17 cellular contexts compared by ENCODE assay signal in genomic region chr18:23460285-23461273, GRCh38. TPM values are rescaled to one million over a fixed set of nuclear protein-coding genes. Genes with fewer than 3 reads are reported as not detected.
A peak's percentile ranks its signal among the peaks of the same experiment; 100 is the strongest.
DNase-seq lines count a peak whose midpoint lies in the region; ATAC-seq and TF ChIP-seq lines count a peak whose summit lies in the region.
"Had no signal": no experiment of that assay in that cellular context is flagged by ENCODE, and none has a peak within 500 bp of the region (broad histone marks: within the 10 kb centered on the region; RNA-seq: fewer than 3 reads in every experiment).

No MANE protein-coding gene starts in this region.

- H3K9me3 Mint-ChIP-seq in Caco-2 (ENCODE audit: unreplicated experiment) (no peaks in the 10 kb centered on the region), chondrocyte (ENCODE audit: low read depth) (no peaks in the 10 kb centered on the region), glutamatergic neuron (ENCODE audit: unreplicated experiment) (peaks cover 2% of the 10 kb centered on the region)
- H3K9me3 Mint-ChIP-seq: neural progenitor cell had no signal

- no TSS peak for BruUV-seq in Caco-2 (replicated peaks; lab: Mats Ljungman, UMichigan)

- TF ChIP-seq CTCF in 22Rv1 (IDR thresholded peaks at IDR 0.05) (no peak), Caco-2 (IDR thresholded peaks at IDR 0.05; ENCODE audit: insufficient read depth in 1 of 2, low read depth in 1 of 2, low read length in 1 of 2, severe bottlenecking in 1 of 2, unreplicated experiment in 1 of 2) (no peak), chondrocyte (IDR thresholded peaks at IDR 0.05) (no peak), right lobe of liver (IDR thresholded peaks at IDR 0.05) (no peak), glutamatergic neuron (IDR thresholded peaks at IDR 0.05; ENCODE audit: partially characterized antibody, unreplicated experiment) (no peak)

- ATAC-seq in right lobe of liver = peak; percentile 85 to 92 (median 86)
- ATAC-seq: lower lobe of right lung had no signal

- POLR2A ChIA-PET in Caco-2 (lab: Charles Lee) = no interaction called here

- CTCF ChIA-PET in Caco-2 (lab: Charles Lee) = interaction anchor here (0.6 kb wide), 1 partner anchor 35 kb away, joined by 3 read pairs; no protein-coding TSS in a partner anchor

- H3K27ac Mint-ChIP-seq in Caco-2 (ENCODE audit: unreplicated experiment) = peak overlapping the region; percentile 71
- H3K27ac Mint-ChIP-seq in chondrocyte (ENCODE audit: unreplicated experiment) = peak overlapping the region; percentile 36
- no peak overlapping the region for H3K27ac Mint-ChIP-seq in glutamatergic neuron (ENCODE audit: unreplicated experiment)
- H3K27ac Mint-ChIP-seq: neural progenitor cell had no signal

- DNase-seq in Caco-2 = peak; percentile 16 to 34
- no peak for DNase-seq in chondrocyte (ENCODE audit: low spot score)
- peak in 1 of 3 donors; percentile 71 for DNase-seq in right lobe of liver
- DNase-seq in NCI-H510A treated with DMSO at 0.1 percent for 48 hours (lab: John Stamatoyannopoulos, UW) = no peak
- no peak for DNase-seq in SKM-1 treated with dmso at 0.1 percent for 144 hours (lab: John Stamatoyannopoulos, UW; ENCODE audit: unreplicated experiment)
- no peak for DNase-seq in glutamatergic neuron
- DNase-seq in DMS153 treated with DMSO at 0.1 percent for 48 hours (lab: John Stamatoyannopoulos, UW; ENCODE audit: unreplicated experiment) = no peak
- DNase-seq: activated CD4-positive, alpha-beta T cell treated with anti-CD3 and anti-CD28 coated beads for 1 hour; effector CD8-positive, alpha-beta T cell; lower lobe of right lung; MM.1S; NCI-H187; NCI-H510A; SIG-M5; substantia nigra had no signal

- peaks cover 25% of the 10 kb centered on the region for H3K36me3 Mint-ChIP-seq in Caco-2 (ENCODE audit: insufficient read depth, unreplicated experiment)
- peaks cover 20% of the 10 kb centered on the region for H3K36me3 Mint-ChIP-seq in chondrocyte (ENCODE audit: low read depth)
- H3K36me3 Mint-ChIP-seq in glutamatergic neuron (ENCODE audit: unreplicated experiment) = no peaks in the 10 kb centered on the region

- H3K27ac ChIP-seq in 22Rv1 = peak overlapping the region; percentile 41
- peak overlapping the region; percentile 30 to 81 (median 74) for H3K27ac ChIP-seq in right lobe of liver
- H3K27ac ChIP-seq: lower lobe of right lung, neural progenitor cell had no signal

- H3K4me3 ChIP-seq in Caco-2 (ENCODE audit: low read depth, low read length) = no peak overlapping the region
- peak overlapping the region in 1 of 3 donors; percentile 38 for H3K4me3 ChIP-seq in right lobe of liver
- H3K4me3 ChIP-seq: lower lobe of right lung, neural progenitor cell had no signal

- H3K27me3 ChIP-seq in Caco-2 (replicated peaks; ENCODE audit: control insufficient read depth, insufficient read depth, low read length) = no peaks in the 10 kb centered on the region
- H3K27me3 ChIP-seq in right lobe of liver = no peaks in the 10 kb centered on the region
- H3K27me3 ChIP-seq: neural progenitor cell had no signal

- H3K27me3 Mint-ChIP-seq in Caco-2 (ENCODE audit: insufficient read depth, unreplicated experiment) (no peaks in the 10 kb centered on the region), chondrocyte (ENCODE audit: low read depth) (no peaks in the 10 kb centered on the region), glutamatergic neuron (ENCODE audit: unreplicated experiment) (no peaks in the 10 kb centered on the region)

- H3K4me1 Mint-ChIP-seq in Caco-2 (ENCODE audit: low read depth, unreplicated experiment) (peaks cover 29% of the 10 kb centered on the region), chondrocyte (ENCODE audit: low read depth) (peaks cover 56% of the 10 kb centered on the region), glutamatergic neuron (ENCODE audit: low read depth, unreplicated experiment) (peaks cover 16% of the 10 kb centered on the region)

- peaks cover 17% of the 10 kb centered on the region for H3K4me1 ChIP-seq in Caco-2
- peaks cover 0 to 59% (median 21%) of the 10 kb centered on the region in 4 donors for H3K4me1 ChIP-seq in right lobe of liver
- H3K4me1 ChIP-seq: neural progenitor cell had no signal

- TF ChIP-seq POLR2A in right lobe of liver (IDR thresholded peaks at IDR 0.05) = no peak

- intact Hi-C loops in Caco-2 (cut with micrococcal nuclease; ENCODE audit: unreplicated experiment) = no loop called here
- intact Hi-C loops in right lobe of liver (cut with DNase I) = no loop called here

- H3K9me3 ChIP-seq in Caco-2 (no peaks in the 10 kb centered on the region), right lobe of liver (no peaks in the 10 kb centered on the region)
- H3K9me3 ChIP-seq: lower lobe of right lung had no signal

- 63% methylated on average over 2 of the region's 2 CpGs for WGBS in right lobe of liver (ENCODE audit: insufficient coverage, low coverage, low lambda C conversion rate, missing lambda C conversion rate)

- H3K4me3 Mint-ChIP-seq in Caco-2 (ENCODE audit: unreplicated experiment) = peak overlapping the region; percentile 5
- H3K4me3 Mint-ChIP-seq in chondrocyte (ENCODE audit: unreplicated experiment) = no peak overlapping the region
- no peak overlapping the region for H3K4me3 Mint-ChIP-seq in glutamatergic neuron (ENCODE audit: unreplicated experiment)
- H3K4me3 Mint-ChIP-seq: neural progenitor cell had no signal

- H3K36me3 ChIP-seq in Caco-2 (ENCODE audit: control insufficient read depth, insufficient read depth, low read length) (no peaks in the 10 kb centered on the region), right lobe of liver (peaks cover 0 to 32% (median 16%) of the 10 kb centered on the region in 4 donors)

RNA-seq across cellular contexts. Expression of gene RIOK3, which starts 7.5 kb away (rescaled TPM):
- total RNA-seq in Caco-2 (2022) (28.1 and 32.4 TPM in 2 replicates), chondrocyte (50.3 to 51.5 TPM (median 51.4 TPM) in 3 replicates), right lobe of liver (10 to 100 TPM; 41.3 to 59.5 (median 50.4) TPM), glutamatergic neuron (ENCODE audit: unreplicated experiment) (105 TPM)

RNA-seq across cellular contexts. Expression of gene RMC1, which starts 42.7 kb away (rescaled TPM):
- total RNA-seq in Caco-2 (2022) (12.1 and 12.9 TPM in 2 replicates), chondrocyte (22.5 to 26.8 TPM (median 24.6 TPM) in 3 replicates), right lobe of liver (10 to 100 TPM; 16.8 to 24.5 (median 21.9) TPM), glutamatergic neuron (ENCODE audit: unreplicated experiment) (28.5 TPM)

Comparison
In these comparisons a context has a peak if more than half of its experiments do, and no peak if none do; other contexts are left out.
1. DNase-seq: peak in Caco-2 (2 of 2); none in chondrocyte (single experiment), NCI-H510A treated with DMSO at 0.1 percent for 48 hours (single experiment), SKM-1 treated with dmso at 0.1 percent for 144 hours (single experiment), glutamatergic neuron (single experiment) and DMS153 treated with DMSO at 0.1 percent for 48 hours (single experiment).